In the genomic region with DNA sequence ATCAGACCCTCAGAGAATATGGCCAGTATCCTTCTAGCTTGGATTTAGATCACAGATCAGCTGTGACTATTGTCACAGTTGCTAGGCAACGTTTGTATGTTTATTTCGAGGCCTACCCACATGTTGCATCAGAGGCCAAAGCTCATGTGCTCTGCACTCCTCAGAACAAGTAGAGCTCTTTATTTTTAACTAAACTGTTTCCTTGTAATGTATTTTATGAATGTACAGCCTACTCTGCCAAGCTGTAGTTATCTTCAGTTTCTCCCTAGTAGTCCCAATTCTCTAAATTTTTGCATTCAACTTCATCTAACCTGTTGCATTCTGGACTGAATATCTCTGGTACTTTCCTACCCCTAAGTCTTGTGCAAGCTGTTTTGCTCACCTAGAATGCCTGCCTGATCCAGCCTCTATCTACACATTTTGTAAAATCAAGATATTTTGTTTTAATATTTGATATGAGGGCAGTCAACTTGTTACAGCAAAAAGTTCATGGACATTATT, we compare ENCODE assay signal across 7 cellular contexts. TPM values are rescaled to one million over a fixed set of nuclear protein-coding genes. Genes with fewer than 3 reads are reported as not detected.
DNase-seq lines count a peak whose midpoint lies in the region; ATAC-seq and TF ChIP-seq lines count a peak whose summit lies in the region.

No MANE protein-coding gene starts in this region.

- peaks cover 13% of the 10 kb centered on the region for H3K4me1 ChIP-seq in HEK293 (ENCODE audit: control insufficient read depth, insufficient read depth, low read length)
- H3K4me1 ChIP-seq in Panc1 (ENCODE audit: control insufficient read depth, insufficient read depth, low read length) = peaks cover 6% of the 10 kb centered on the region; the same call in 1 of the 2 replicates
- H3K4me1 ChIP-seq in muscle layer of duodenum (ENCODE audit: control insufficient read depth in 1 of 2, insufficient read depth in 2 of 2, low read length in 2 of 2) = peaks cover 23 to 45% of the 10 kb centered on the region in 2 donors

- H3K27me3 ChIP-seq in Panc1 (ENCODE audit: control insufficient read depth, insufficient read depth, low read length) (no peaks in the 10 kb centered on the region), muscle layer of duodenum (ENCODE audit: low read depth, low read length) (no peaks in the 10 kb centered on the region)

- CTCF ChIA-PET in HEK293 (lab: Yijun Ruan, JAX) (interaction anchor here (0.5 to 1.3 kb wide), 7 partner anchors 13 to 929 kb away, joined by 3 to 7 read pairs (median 4); no protein-coding TSS in a partner anchor), Panc1 (lab: Charles Lee) (no interaction called here)

- H3K9me3 ChIP-seq in HEK293 (ENCODE audit: control insufficient read depth, insufficient read depth, low read depth, low read length) (no peaks in the 10 kb centered on the region), Panc1 (ENCODE audit: control insufficient read depth, insufficient read depth, low read depth, low read length) (no peaks in the 10 kb centered on the region), muscle layer of duodenum (ENCODE audit: control insufficient read depth in 1 of 2, low read length in 2 of 2) (no peaks in the 10 kb centered on the region)

- POLR2A ChIA-PET in HEK293 (lab: Yijun Ruan, JAX) (interaction anchor here (2.0 kb wide), 1 partner anchor 12 kb away, joined by 12 read pairs; no protein-coding TSS in a partner anchor), Panc1 (lab: Charles Lee) (no interaction called here)

- no peaks in the 10 kb centered on the region for H3K36me3 ChIP-seq in HEK293 (ENCODE audit: control insufficient read depth in 2 of 2, insufficient read depth in 1 of 2, low read length in 2 of 2)
- no peaks in the 10 kb centered on the region for H3K36me3 ChIP-seq in Panc1 (ENCODE audit: control insufficient read depth, insufficient read depth, low read length)
- peaks cover 0 to 5% of the 10 kb centered on the region in 2 donors for H3K36me3 ChIP-seq in muscle layer of duodenum (ENCODE audit: control insufficient read depth in 1 of 2, insufficient read depth in 2 of 2, low read length in 2 of 2)

- in situ Hi-C loops in Panc1 (cut with HindIII; ENCODE audit: low pct_unique_long_range_greater_than_20kb, low sequenced_read_pairs) = no loop called here

- DNase-seq in EL = peak; percentile 62
- peak; percentile 60 for DNase-seq in Panc1 (ENCODE audit: low read depth, low spot score)
- DNase-seq in effector CD4-positive, alpha-beta T cell = peak; percentile 48

- TF ChIP-seq CTCF in HEK293 (tag by site-specific recombination; IDR thresholded peaks at IDR 0.05) = no peak
- TF ChIP-seq CTCF in Panc1 (IDR thresholded peaks at IDR 0.05) = no peak

- ATAC-seq in Panc1 (0 out of 2 replicates have a peak, but pooled peaks have one; percentile 61), GM21526 (IDR thresholded peaks at IDR 0.05; ENCODE audit: low FRiP score, unreplicated experiment) (no peak), HG03378 (IDR thresholded peaks at IDR 0.05; ENCODE audit: unreplicated experiment) (no peak)

- intact Hi-C loops in Panc1 (cut with micrococcal nuclease; ENCODE audit: unreplicated experiment) = no loop called here

- H3K27ac ChIP-seq in HEK293 (ENCODE audit: extremely low read depth, low read depth, low read length) = no peak overlapping the region
- peak overlapping the region; percentile 64; the same call in 1 of the 2 replicates for H3K27ac ChIP-seq in Panc1 (ENCODE audit: low read length)
- H3K27ac ChIP-seq in muscle layer of duodenum (ENCODE audit: low read length) = peak overlapping the region; percentile 83

- BruUV-seq in Panc1 (replicated peaks; lab: Mats Ljungman, UMichigan) = no TSS peak

- H3K4me3 ChIP-seq in HEK293 (ENCODE audit: low read depth, low read length) (no peak overlapping the region), Panc1 (ENCODE audit: low read depth in 2 of 2, low read length in 2 of 2) (no peak overlapping the region), muscle layer of duodenum (ENCODE audit: low read depth in 1 of 2, low read length in 2 of 2) (no peak overlapping the region)

TF ChIP-seq in HEK293, 187 proteins besides CTCF, POLR2A, EP300 and RAD21 (continues in another document):
- TF ChIP-seq ZNF76 (tag by site-specific recombination; IDR thresholded peaks at IDR 0.05; ENCODE audit: borderline replicate concordance, low read depth) = no peak
- TF ChIP-seq ZNF366 (tag by site-specific recombination; conservative IDR thresholded peaks at IDR 0.05) = no peak
- TF ChIP-seq MEIS1 (CRISPR knock-in tag; IDR thresholded peaks at IDR 0.05; ENCODE audit: borderline replicate concordance) = no peak
- TF ChIP-seq ZNF791 (tag by site-specific recombination; IDR thresholded peaks at IDR 0.05) = no peak
- TF ChIP-seq, protein P1, sequence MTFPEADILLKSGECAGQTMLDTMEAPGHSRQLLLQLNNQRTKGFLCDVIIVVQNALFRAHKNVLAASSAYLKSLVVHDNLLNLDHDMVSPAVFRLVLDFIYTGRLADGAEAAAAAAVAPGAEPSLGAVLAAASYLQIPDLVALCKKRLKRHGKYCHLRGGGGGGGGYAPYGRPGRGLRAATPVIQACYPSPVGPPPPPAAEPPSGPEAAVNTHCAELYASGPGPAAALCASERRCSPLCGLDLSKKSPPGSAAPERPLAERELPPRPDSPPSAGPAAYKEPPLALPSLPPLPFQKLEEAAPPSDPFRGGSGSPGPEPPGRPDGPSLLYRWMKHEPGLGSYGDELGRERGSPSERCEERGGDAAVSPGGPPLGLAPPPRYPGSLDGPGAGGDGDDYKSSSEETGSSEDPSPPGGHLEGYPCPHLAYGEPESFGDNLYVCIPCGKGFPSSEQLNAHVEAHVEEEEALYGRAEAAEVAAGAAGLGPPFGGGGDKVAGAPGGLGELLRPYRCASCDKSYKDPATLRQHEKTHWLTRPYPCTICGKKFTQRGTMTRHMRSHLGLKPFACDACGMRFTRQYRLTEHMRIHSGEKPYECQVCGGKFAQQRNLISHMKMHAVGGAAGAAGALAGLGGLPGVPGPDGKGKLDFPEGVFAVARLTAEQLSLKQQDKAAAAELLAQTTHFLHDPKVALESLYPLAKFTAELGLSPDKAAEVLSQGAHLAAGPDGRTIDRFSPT (tag by site-specific recombination; IDR thresholded peaks at IDR 0.05) = no peak
- TF ChIP-seq, protein P2, sequence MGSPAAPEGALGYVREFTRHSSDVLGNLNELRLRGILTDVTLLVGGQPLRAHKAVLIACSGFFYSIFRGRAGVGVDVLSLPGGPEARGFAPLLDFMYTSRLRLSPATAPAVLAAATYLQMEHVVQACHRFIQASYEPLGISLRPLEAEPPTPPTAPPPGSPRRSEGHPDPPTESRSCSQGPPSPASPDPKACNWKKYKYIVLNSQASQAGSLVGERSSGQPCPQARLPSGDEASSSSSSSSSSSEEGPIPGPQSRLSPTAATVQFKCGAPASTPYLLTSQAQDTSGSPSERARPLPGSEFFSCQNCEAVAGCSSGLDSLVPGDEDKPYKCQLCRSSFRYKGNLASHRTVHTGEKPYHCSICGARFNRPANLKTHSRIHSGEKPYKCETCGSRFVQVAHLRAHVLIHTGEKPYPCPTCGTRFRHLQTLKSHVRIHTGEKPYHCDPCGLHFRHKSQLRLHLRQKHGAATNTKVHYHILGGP (tag by site-specific recombination; IDR thresholded peaks at IDR 0.05) = no peak
- no peak for TF ChIP-seq ZNF521 (tag by site-specific recombination; IDR thresholded peaks at IDR 0.05)
- no peak for TF ChIP-seq ZNF169 (tag by site-specific recombination; IDR thresholded peaks at IDR 0.05)
- no peak for TF ChIP-seq ZSCAN23 (tag by site-specific recombination; IDR thresholded peaks at IDR 0.05)
- TF ChIP-seq, protein P3, sequence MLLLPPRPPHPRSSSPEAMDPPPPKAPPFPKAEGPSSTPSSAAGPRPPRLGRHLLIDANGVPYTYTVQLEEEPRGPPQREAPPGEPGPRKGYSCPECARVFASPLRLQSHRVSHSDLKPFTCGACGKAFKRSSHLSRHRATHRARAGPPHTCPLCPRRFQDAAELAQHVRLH (tag by site-specific recombination; IDR thresholded peaks at IDR 0.05) = no peak
- TF ChIP-seq SP2 (tag by site-specific recombination; IDR thresholded peaks at IDR 0.05) = no peak
- no peak for TF ChIP-seq ZSCAN16 (tag by site-specific recombination; IDR thresholded peaks at IDR 0.05)
- TF ChIP-seq ZNF394 (tag by site-specific recombination; IDR thresholded peaks at IDR 0.05; ENCODE audit: borderline replicate concordance) = no peak
- no peak for TF ChIP-seq ZNF19 (tag by site-specific recombination; IDR thresholded peaks at IDR 0.05; ENCODE audit: low read depth)
- no peak for TF ChIP-seq ZFHX2 (tag by site-specific recombination; conservative IDR thresholded peaks at IDR 0.05)
- TF ChIP-seq BCL11A (tag by site-specific recombination; IDR thresholded peaks at IDR 0.05; ENCODE audit: low read depth) = no peak
- no peak for TF ChIP-seq ZNF514 (tag by site-specific recombination; IDR thresholded peaks at IDR 0.05)
- TF ChIP-seq ZEB2 (tag by site-specific recombination; IDR thresholded peaks at IDR 0.05) = 0 out of 2 replicates have a peak, but pooled peaks have one; percentile 24
- no peak for TF ChIP-seq ZFP37 (tag by site-specific recombination; IDR thresholded peaks at IDR 0.05)
- TF ChIP-seq HOXD13 (CRISPR knock-in tag; IDR thresholded peaks at IDR 0.05; ENCODE audit: borderline replicate concordance) = no peak
- TF ChIP-seq SCRT1 (tag by site-specific recombination; IDR thresholded peaks at IDR 0.05; ENCODE audit: borderline replicate concordance) = peak; percentile 96; the same call in 1 of the 2 replicates
- TF ChIP-seq, protein P4, sequence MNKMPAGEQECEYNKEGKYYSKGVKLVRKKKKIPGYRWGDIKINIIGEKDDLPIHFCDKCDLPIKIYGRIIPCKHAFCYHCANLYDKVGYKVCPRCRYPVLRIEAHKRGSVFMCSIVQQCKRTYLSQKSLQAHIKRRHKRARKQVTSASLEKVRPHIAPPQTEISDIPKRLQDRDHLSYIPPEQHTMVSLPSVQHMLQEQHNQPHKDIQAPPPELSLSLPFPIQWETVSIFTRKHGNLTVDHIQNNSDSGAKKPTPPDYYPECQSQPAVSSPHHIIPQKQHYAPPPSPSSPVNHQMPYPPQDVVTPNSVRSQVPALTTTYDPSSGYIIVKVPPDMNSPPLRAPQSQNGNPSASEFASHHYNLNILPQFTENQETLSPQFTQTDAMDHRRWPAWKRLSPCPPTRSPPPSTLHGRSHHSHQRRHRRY (tag by site-specific recombination; IDR thresholded peaks at IDR 0.05) = no peak

RNA-seq across cellular contexts. Expression of a gene that starts 52.8 kb away (rescaled TPM):
- 212 TPM for total RNA-seq in Panc1 (2021; ENCODE audit: unreplicated experiment)
- 97.4 TPM for polyA plus RNA-seq in Panc1 (2012; ENCODE audit: insufficient read length)
